Comparison of ENCODE assay signal across 23 cellular contexts in the genomic region with DNA sequence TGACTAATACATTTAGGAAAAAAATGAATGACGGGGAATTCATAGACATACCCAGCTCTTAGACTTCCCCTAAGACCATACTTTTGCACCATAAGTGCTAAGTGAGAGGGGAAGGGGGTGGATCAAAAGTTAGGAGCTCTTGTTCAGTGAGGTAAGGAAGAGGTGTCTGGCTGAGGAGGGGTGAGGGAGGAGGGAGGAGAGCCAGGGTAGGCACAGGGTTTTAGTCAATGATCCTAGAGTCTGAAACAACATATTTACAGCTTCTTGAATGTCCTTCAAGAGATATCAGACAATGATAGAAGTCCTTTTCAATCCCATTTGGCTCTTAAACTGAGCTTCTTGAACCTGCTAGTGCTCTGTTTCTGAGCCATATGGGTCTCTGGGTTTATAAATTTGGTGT.
"Had no signal": no experiment of that assay in that cellular context is flagged by ENCODE, and none has a peak within 500 bp of the region (broad histone marks: within the 10 kb centered on the region; RNA-seq: fewer than 3 reads in every experiment).

No MANE protein-coding gene starts in this region.

- H3K4me3 ChIP-seq: colonic mucosa, esophagus squamous epithelium, gastrocnemius medialis, heart right ventricle, left lung, lower lobe of right lung, mucosa of descending colon had no signal

- H3K9me3 Mint-ChIP-seq: dendritic cell treated with granulocyte-macrophage colony-stimulating factor and Interleukin-4, amounts not matched to agents 40 ng/mL and 50 ng/mL, for 4 days; effector memory CD8-positive, alpha-beta T cell; endodermal cell; mesothelial cell of epicardium had no signal

- H3K27me3 ChIP-seq: colonic mucosa, esophagus squamous epithelium, gastrocnemius medialis, left lung had no signal

- H3K4me3 Mint-ChIP-seq: dendritic cell treated with granulocyte-macrophage colony-stimulating factor and Interleukin-4, amounts not matched to agents 40 ng/mL and 50 ng/mL, for 4 days; effector memory CD8-positive, alpha-beta T cell; endodermal cell; mesothelial cell of epicardium had no signal

- H3K9me3 ChIP-seq: colonic mucosa, esophagus squamous epithelium, gastrocnemius medialis, heart right ventricle, left lung, lower lobe of right lung, mucosa of descending colon had no signal

- DNase-seq: colonic mucosa; cortex of kidney; effector CD8-positive, alpha-beta T cell; effector memory CD8-positive, alpha-beta T cell; endodermal cell; erythroblast; esophagus squamous epithelium; foreskin fibroblast; gastrocnemius medialis; glutamatergic neuron; head of caudate nucleus; heart right ventricle; hippocampal formation; left cardiac atrium; left lung; left ventricle myocardium superior; lower lobe of right lung; mesenchymal stem cell; mucosa of descending colon had no signal

- H3K27ac Mint-ChIP-seq: dendritic cell treated with granulocyte-macrophage colony-stimulating factor and Interleukin-4, amounts not matched to agents 40 ng/mL and 50 ng/mL, for 4 days; effector memory CD8-positive, alpha-beta T cell; endodermal cell; mesothelial cell of epicardium had no signal

- ATAC-seq: effector memory CD8-positive, alpha-beta T cell; esophagus mucosa; gastrocnemius medialis; heart right ventricle; left cardiac atrium; left lung; left ventricle myocardium superior; lower lobe of right lung; mucosa of descending colon had no signal

- H3K4me1 ChIP-seq: colonic mucosa, esophagus squamous epithelium, gastrocnemius medialis, heart right ventricle, left lung, lower lobe of right lung had no signal

- H3K27me3 Mint-ChIP-seq: dendritic cell treated with granulocyte-macrophage colony-stimulating factor and Interleukin-4, amounts not matched to agents 40 ng/mL and 50 ng/mL, for 4 days had no signal

- H3K36me3 ChIP-seq: colonic mucosa, esophagus squamous epithelium, gastrocnemius medialis, heart right ventricle, left lung, lower lobe of right lung had no signal

- H3K4me1 Mint-ChIP-seq: endodermal cell, mesothelial cell of epicardium had no signal

- H3K27ac ChIP-seq: colonic mucosa, epithelial cell of prostate, esophagus squamous epithelium, gastrocnemius medialis, heart right ventricle, left lung, lower lobe of right lung had no signal
